32 cellular contexts compared by ENCODE assay signal in genomic region chr17:66379539-66379938, GRCh38.
"Had no signal": no experiment of that assay in that cellular context is flagged by ENCODE, and none has a peak within 500 bp of the region (broad histone marks: within the 10 kb centered on the region; RNA-seq: fewer than 3 reads in every experiment).

No MANE protein-coding gene starts in this region.

- H3K9me3 Mint-ChIP-seq: activated CD4-positive, alpha-beta memory T cell treated with anti-CD3 and anti-CD28 coated beads for 36 hours; activated T-helper 17 cell treated with anti-CD3 and anti-CD28 coated beads, Interleukin-2, amount 50 U/mL, for 72 hours; natural killer cell; stimulated activated effector memory CD8-positive, alpha-beta T cell treated with anti-CD3 and anti-CD28 coated beads, Interleukin-12 subunit alpha, Interleukin-12 subunit beta, amount 100 ng/mL, for 72 hours; T-helper 1 cell treated with Interleukin-12 subunit alpha and Interleukin-12 subunit beta and Interleukin-4 antibody, amounts not matched to agents 30 μg/mL and 1 μg/mL, for 36 hours had no signal

- H3K9me3 ChIP-seq: body of pancreas, left ventricle myocardium inferior, ovary, right lobe of liver, stomach, thyroid gland, upper lobe of left lung, vagina had no signal

- H3K36me3 ChIP-seq: left ventricle myocardium inferior, ovary, right lobe of liver, stomach, thyroid gland, upper lobe of left lung, vagina had no signal

- H3K27me3 ChIP-seq: body of pancreas, dorsolateral prefrontal cortex, ovary, right lobe of liver, stomach, thyroid gland, upper lobe of left lung, vagina had no signal

- H3K4me3 ChIP-seq: body of pancreas, coronary artery, dorsolateral prefrontal cortex, left ventricle myocardium inferior, lung, ovary, right lobe of liver, stomach, thyroid gland, upper lobe of left lung, vagina had no signal

- H3K27ac ChIP-seq: body of pancreas, coronary artery, dorsolateral prefrontal cortex, left ventricle myocardium inferior, ovary, right lobe of liver, stomach, thyroid gland, upper lobe of left lung, vagina, VCaP had no signal

- H3K27me3 Mint-ChIP-seq: activated CD4-positive, alpha-beta memory T cell treated with anti-CD3 and anti-CD28 coated beads for 36 hours; activated naive CD8-positive, alpha-beta T cell; activated T-helper 17 cell treated with anti-CD3 and anti-CD28 coated beads, Interleukin-2, amount 50 U/mL, for 72 hours; progenitor cell of endocrine pancreas had no signal

- DNase-seq: activated CD4-positive, alpha-beta memory T cell treated with anti-CD3 and anti-CD28 coated beads for 36 hours; activated CD4-positive, alpha-beta T cell treated with anti-CD3 and anti-CD28 coated beads for 48 hours; activated CD8-positive, alpha-beta memory T cell treated with anti-CD3 and anti-CD28 coated beads, Interleukin-2, amount 50 U/mL, for 4 hours; activated T-cell treated with anti-CD3 and anti-CD28 coated beads, Interleukin-2, amount 50 U/mL, for 1 hour; aorta; body of pancreas; cerebellar nuclear complex; dorsolateral prefrontal cortex; effector memory CD4-positive, alpha-beta T cell; erythroblast; foreskin melanocyte; islet precursor cell; left ventricle myocardium inferior; mesendoderm; natural killer cell; ovary; right lobe of liver; small intestine; stimulated activated CD4-positive, alpha-beta T cell treated with anti-CD3 and anti-CD28 coated beads, Interleukin-4, amount 100 ng/mL, for 24 hours; stomach; T-helper 9 cell; thyroid gland; upper lobe of left lung had no signal

- H3K36me3 Mint-ChIP-seq: activated CD4-positive, alpha-beta memory T cell treated with anti-CD3 and anti-CD28 coated beads for 36 hours; natural killer cell; stimulated activated effector memory CD8-positive, alpha-beta T cell treated with anti-CD3 and anti-CD28 coated beads, Interleukin-12 subunit alpha, Interleukin-12 subunit beta, amount 100 ng/mL, for 72 hours had no signal

- H3K4me1 ChIP-seq: right lobe of liver had no signal

- H3K4me3 Mint-ChIP-seq: activated CD4-positive, alpha-beta memory T cell treated with anti-CD3 and anti-CD28 coated beads for 36 hours; activated naive CD8-positive, alpha-beta T cell; activated T-helper 17 cell treated with anti-CD3 and anti-CD28 coated beads, Interleukin-2, amount 50 U/mL, for 72 hours; natural killer cell; stimulated activated effector memory CD8-positive, alpha-beta T cell treated with anti-CD3 and anti-CD28 coated beads, Interleukin-12 subunit alpha, Interleukin-12 subunit beta, amount 100 ng/mL, for 72 hours; T-helper 1 cell treated with Interleukin-12 subunit alpha and Interleukin-12 subunit beta and Interleukin-4 antibody, amounts not matched to agents 30 μg/mL and 1 μg/mL, for 36 hours had no signal

- ATAC-seq: activated T-helper 17 cell treated with anti-CD3 and anti-CD28 coated beads, Interleukin-2, amount 50 U/mL, for 72 hours; body of pancreas; natural killer cell; right lobe of liver; stimulated activated effector memory CD8-positive, alpha-beta T cell treated with anti-CD3 and anti-CD28 coated beads, Interleukin-12 subunit alpha, Interleukin-12 subunit beta, amount 100 ng/mL, for 72 hours had no signal

- H3K27ac Mint-ChIP-seq: activated CD4-positive, alpha-beta memory T cell treated with anti-CD3 and anti-CD28 coated beads for 36 hours; activated T-helper 17 cell treated with anti-CD3 and anti-CD28 coated beads, Interleukin-2, amount 50 U/mL, for 72 hours; natural killer cell; progenitor cell of endocrine pancreas; stimulated activated effector memory CD8-positive, alpha-beta T cell treated with anti-CD3 and anti-CD28 coated beads, Interleukin-12 subunit alpha, Interleukin-12 subunit beta, amount 100 ng/mL, for 72 hours; T-helper 1 cell treated with Interleukin-12 subunit alpha and Interleukin-12 subunit beta and Interleukin-4 antibody, amounts not matched to agents 30 μg/mL and 1 μg/mL, for 36 hours had no signal
